In the genomic region with DNA sequence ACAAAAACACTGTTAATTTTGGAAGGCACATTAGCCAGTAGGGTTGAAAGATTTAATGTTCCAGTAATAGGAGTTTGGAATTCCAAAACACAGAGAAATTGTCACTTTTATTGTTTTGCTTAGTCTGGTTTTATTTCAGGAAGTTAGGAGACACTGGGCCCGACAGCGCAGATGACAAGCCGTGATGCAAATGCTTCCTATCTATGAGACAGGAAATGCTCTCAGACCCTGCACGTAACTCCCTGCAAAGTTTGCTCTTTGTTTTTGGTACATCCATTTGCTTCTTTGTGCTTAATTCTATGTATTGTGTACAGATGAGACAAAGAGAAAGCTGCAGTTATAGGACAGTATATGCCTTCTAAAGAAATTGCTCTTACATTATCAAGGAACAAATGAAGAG, we compare ENCODE assay signal across 7 cellular contexts.
A peak's percentile ranks its signal among the peaks of the same experiment; 100 is the strongest.
DNase-seq lines count a peak whose midpoint lies in the region; ATAC-seq, FAIRE-seq and TF ChIP-seq lines count a peak whose summit lies in the region.

No MANE protein-coding gene starts in this region.

- peaks cover 19% of the 10 kb centered on the region for H3K4me1 Mint-ChIP-seq in neural progenitor cell

- H3F3A ChIP-seq in neural progenitor cell (ENCODE audit: low read depth) = no peaks in the 10 kb centered on the region

- no peaks in the 10 kb centered on the region for H4K20me1 ChIP-seq in OCI-LY7 (ENCODE audit: insufficient read depth, low read length)
- no peaks in the 10 kb centered on the region for H4K20me1 ChIP-seq in K562 (replicated peaks; ENCODE audit: control insufficient read depth, insufficient read depth, low read length)
- no peaks in the 10 kb centered on the region for H4K20me1 ChIP-seq in neural progenitor cell (ENCODE audit: low read depth)

- H3K4me2 ChIP-seq in OCI-LY7 (ENCODE audit: low read length) = no peak overlapping the region
- H3K4me2 ChIP-seq in K562 (ENCODE audit: insufficient read depth, low read length) = peak overlapping the region; percentile 23; the same call in 1 of the 2 replicates
- no peak overlapping the region for H3K4me2 ChIP-seq in neural progenitor cell

- TF ChIP-seq EP300 in K562 (IDR thresholded peaks at IDR 0.05; ENCODE audit: low read length) = no peak

- no peaks in the 10 kb centered on the region for H3K36me3 ChIP-seq in OCI-LY7 (ENCODE audit: insufficient read depth, low read length)
- no peaks in the 10 kb centered on the region for H3K36me3 ChIP-seq in K562 (ENCODE audit: control insufficient read depth, insufficient read depth, low read length)
- no peaks in the 10 kb centered on the region for H3K36me3 ChIP-seq in spleen
- no peaks in the 10 kb centered on the region for H3K36me3 ChIP-seq in neural progenitor cell

- no peaks in the 10 kb centered on the region for H3K9me2 ChIP-seq in OCI-LY7 (ENCODE audit: insufficient read depth, low read length)

- H3K27me3 ChIP-seq in K562 (ENCODE audit: control insufficient read depth in 2 of 2, insufficient read depth in 2 of 2, low read length in 2 of 2) (no peaks in the 10 kb centered on the region; a peak in 1 of 5 replicates), spleen (replicated peaks in 1 of 7) (no peaks in the 10 kb centered on the region), neural progenitor cell (no peaks in the 10 kb centered on the region)

- H3K79me2 ChIP-seq in OCI-LY7 (ENCODE audit: insufficient read depth, low read depth, low read length) = no peaks in the 10 kb centered on the region
- no peaks in the 10 kb centered on the region for H3K79me2 ChIP-seq in K562 (ENCODE audit: control insufficient read depth, insufficient read depth, low read length)
- no peaks in the 10 kb centered on the region for H3K79me2 ChIP-seq in neural progenitor cell (ENCODE audit: low read depth)

- TF ChIP-seq POLR2A in K562 (conservative IDR thresholded peaks at IDR 0.05) (no peak), spleen (IDR thresholded peaks at IDR 0.05) (no peak), GM12892 (IDR thresholded peaks at IDR 0.05; ENCODE audit: low read depth, low read length) (no peak)

- no peak overlapping the region for H3K4me3 Mint-ChIP-seq in neural progenitor cell

- peak; percentile 66 for ATAC-seq in GM21447 (IDR thresholded peaks at IDR 0.05; ENCODE audit: unreplicated experiment)
- ATAC-seq in K562 = peak; percentile 74

- peaks cover 4% of the 10 kb centered on the region for H3K4me1 ChIP-seq in OCI-LY7 (ENCODE audit: insufficient read depth, low read length, poor library complexity, severe bottlenecking)
- peaks cover 0 to 12% of the 10 kb centered on the region in 2 experiments; a peak in 2 of 5 replicates for H3K4me1 ChIP-seq in K562 (replicated peaks in 1 of 2; ENCODE audit: control insufficient read depth in 2 of 2, insufficient read depth in 2 of 2, low read length in 2 of 2)
- peaks cover 11 to 42% (median 25%) of the 10 kb centered on the region in 6 donors for H3K4me1 ChIP-seq in spleen
- no peaks in the 10 kb centered on the region for H3K4me1 ChIP-seq in neural progenitor cell

- H3K36me3 Mint-ChIP-seq in neural progenitor cell = no peaks in the 10 kb centered on the region

- CTCF ChIA-PET in OCI-LY7 (lab: Charles Lee; ENCODE audit: unreplicated experiment) = no interaction called here
- CTCF ChIA-PET in K562 (lab: Yijun Ruan, JAX; ENCODE audit: low intra/inter-chr PET ratio) = no interaction called here

- H3K4me3 ChIP-seq in OCI-LY7 (ENCODE audit: low read depth, low read length, poor library complexity, severe bottlenecking) (no peak overlapping the region), K562 (no peak overlapping the region), spleen (no peak overlapping the region), neural progenitor cell (no peak overlapping the region)

- H3K9ac ChIP-seq in K562 (ENCODE audit: insufficient read depth in 1 of 2, low read depth in 2 of 2, low read length in 2 of 2) (no peak overlapping the region; a peak in 1 of 4 replicates), neural progenitor cell (no peak overlapping the region)

- TF ChIP-seq CTCF in OCI-LY7 (conservative IDR thresholded peaks at IDR 0.05; ENCODE audit: low read length) (no peak), K562 (IDR thresholded peaks at IDR 0.05 in 2 of 3, conservative IDR thresholded peaks at IDR 0.05 in 1 of 3; ENCODE audit: insufficient read depth in 2 of 3, low read depth in 1 of 3, low read length in 3 of 3) (no peak), spleen (IDR thresholded peaks at IDR 0.05 in 8 of 11, conservative IDR thresholded peaks at IDR 0.05 in 3 of 11) (no peak), neural progenitor cell (IDR thresholded peaks at IDR 0.05) (no peak)

- in situ Hi-C loops in K562 (cut with MboI) = no loop called here

- H3K9me1 ChIP-seq in K562 (ENCODE audit: control insufficient read depth, insufficient read depth, low read length) = no peaks in the 10 kb centered on the region

- intact Hi-C loops in OCI-LY7 (cut with micrococcal nuclease; ENCODE audit: unreplicated experiment) = no loop called here
- intact Hi-C loops in K562 (cut with micrococcal nuclease) = no loop called here
- intact Hi-C loops in spleen (cut with DNase I; ENCODE audit: low total_unique reads) = no loop called here

- FAIRE-seq in K562 (lab: Jason Lieb, UNC) (peak; percentile 51), GM12892 (lab: Jason Lieb, UNC) (no peak)

- no peak for TF ChIP-seq RAD21 in K562 (CRISPR knock-in tag; conservative IDR thresholded peaks at IDR 0.05 in 1 of 2, IDR thresholded peaks at IDR 0.05 in 1 of 2)

- peaks cover 7% of the 10 kb centered on the region for H3K27me3 Mint-ChIP-seq in neural progenitor cell (ENCODE audit: insufficient read depth, low read depth)

- no peak overlapping the region for H3K27ac ChIP-seq in OCI-LY7 (ENCODE audit: low read depth, low read length, poor library complexity, severe bottlenecking)
- no peak overlapping the region for H3K27ac ChIP-seq in K562 (ENCODE audit: extremely low read depth, low read depth, low read length)
- peak overlapping the region in 5 of 8 donors; percentile 47 to 61 (median 52) for H3K27ac ChIP-seq in spleen
- H3K27ac ChIP-seq in caudate nucleus (ENCODE audit: low read depth, low read length) = no peak overlapping the region
- H3K27ac ChIP-seq in neural progenitor cell = no peak overlapping the region

- H2AFZ ChIP-seq in OCI-LY7 (ENCODE audit: low read length) (peak overlapping the region; percentile 51), K562 (ENCODE audit: low read depth, low read length) (peak overlapping the region; percentile 80), neural progenitor cell (replicated peaks) (no peak overlapping the region)

- H3K9me3 ChIP-seq in OCI-LY7 (ENCODE audit: low read length) (no peaks in the 10 kb centered on the region), K562 (replicated peaks; ENCODE audit: control insufficient read depth, insufficient read depth, low read depth, low read length) (no peaks in the 10 kb centered on the region), spleen (no peaks in the 10 kb centered on the region), neural progenitor cell (ENCODE audit: low read depth) (no peaks in the 10 kb centered on the region)

- no peaks in the 10 kb centered on the region for H3K9me3 Mint-ChIP-seq in neural progenitor cell

- POLR2A ChIA-PET in OCI-LY7 (lab: Charles Lee) (no interaction called here), K562 (lab: Yijun Ruan, JAX) (interaction anchor here (0.6 to 0.7 kb wide), 3 partner anchors 10 to 479 kb away, joined by 3 to 4 read pairs (median 3); no protein-coding TSS in a partner anchor)

- WGBS in K562 (ENCODE audit: insufficient coverage, low coverage, missing lambda C conversion rate) = 1% methylated on average over 4 of the region's 4 CpGs
- WGBS in spleen, 5 donors = 2 to 7% (median 3%) methylated on average over 4 of the region's 4 CpGs

- H3K27ac Mint-ChIP-seq in neural progenitor cell = no peak overlapping the region

- peak; percentile 11 for DNase-seq in OCI-LY7 (ENCODE audit: low spot score)
- peak in 1 of 4 experiments; percentile 58 for DNase-seq in K562 (ENCODE audit: extremely low read depth in 1 of 4, low spot score in 3 of 4)
- DNase-seq in spleen = peak; percentile 84
- DNase-seq in caudate nucleus (lab: John Stamatoyannopoulos, UW) = no peak
- DNase-seq in neural progenitor cell (ENCODE audit: low spot score) = no peak
- DNase-seq in GM12892 (ENCODE audit: insufficient read length) = no peak

- BruUV-seq in OCI-LY7 (replicated peaks; lab: Mats Ljungman, UMichigan) = no TSS peak
- no TSS peak for BruUV-seq in K562 (replicated peaks; lab: Mats Ljungman, UMichigan)

TF ChIP-seq in K562, 482 proteins besides CTCF, POLR2A, EP300 and RAD21 (continues in another document):
- TF ChIP-seq ELF2 (CRISPR knock-in tag; IDR thresholded peaks at IDR 0.05) = peak; percentile 28; the same call in 1 of the 2 replicates
- TF ChIP-seq SOX6 (IDR thresholded peaks at IDR 0.05) = 0 out of 2 replicates have a peak, but pooled peaks have one; percentile 15
- TF ChIP-seq ELF1 (tag; IDR thresholded peaks at IDR 0.05) = peak; percentile 48; the same call in 1 of the 2 replicates
- TF ChIP-seq SP1 (CRISPR knock-in tag; IDR thresholded peaks at IDR 0.05) = no peak
- TF ChIP-seq ZNF431 (CRISPR knock-in tag; IDR thresholded peaks at IDR 0.05) = no peak
- TF ChIP-seq IFI16 (CRISPR knock-in tag; IDR thresholded peaks at IDR 0.05) = no peak
- TF ChIP-seq KDM5B (IDR thresholded peaks at IDR 0.05; ENCODE audit: insufficient replicate concordance, low read depth, low read length) = no peak
- TF ChIP-seq, protein P1, sequence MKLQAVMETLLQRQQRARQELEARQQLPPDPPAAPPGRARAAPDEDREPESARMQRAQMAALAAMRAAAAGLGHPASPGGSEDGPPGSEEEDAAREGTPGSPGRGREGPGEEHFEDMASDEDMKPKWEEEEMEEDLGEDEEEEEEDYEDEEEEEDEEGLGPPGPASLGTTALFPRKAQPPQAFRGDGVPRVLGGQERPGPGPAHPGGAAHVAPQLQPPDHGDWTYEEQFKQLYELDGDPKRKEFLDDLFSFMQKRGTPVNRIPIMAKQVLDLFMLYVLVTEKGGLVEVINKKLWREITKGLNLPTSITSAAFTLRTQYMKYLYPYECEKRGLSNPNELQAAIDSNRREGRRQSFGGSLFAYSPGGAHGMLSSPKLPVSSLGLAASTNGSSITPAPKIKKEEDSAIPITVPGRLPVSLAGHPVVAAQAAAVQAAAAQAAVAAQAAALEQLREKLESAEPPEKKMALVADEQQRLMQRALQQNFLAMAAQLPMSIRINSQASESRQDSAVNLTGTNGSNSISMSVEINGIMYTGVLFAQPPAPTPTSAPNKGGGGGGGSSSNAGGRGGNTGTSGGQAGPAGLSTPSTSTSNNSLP (IDR thresholded peaks at IDR 0.05; ENCODE audit: borderline replicate concordance, low read depth, low read length) = no peak
- no peak for TF ChIP-seq ZNF561 (CRISPR knock-in tag; conservative IDR thresholded peaks at IDR 0.05)
- TF ChIP-seq ETV5 (CRISPR knock-in tag; IDR thresholded peaks at IDR 0.05; ENCODE audit: low read depth) = no peak

Comparison
In these comparisons a context has a peak if more than half of its experiments do, and no peak if none do; other contexts are left out.
1. DNase-seq: peak in OCI-LY7 (single experiment) and spleen (single experiment); none in caudate nucleus (0 of 61), neural progenitor cell (single experiment) and GM12892 (single experiment).
2. H3K27ac ChIP-seq: peak in spleen (5 of 8); none in OCI-LY7 (single experiment), K562 (single experiment), caudate nucleus (single experiment) and neural progenitor cell (single experiment).